In genomic region chrX:24231169-24231568, GRCh38 we compare ENCODE assay signal across 11 cellular contexts.
DNase-seq lines count a peak whose midpoint lies in the region; ATAC-seq and TF ChIP-seq lines count a peak whose summit lies in the region.
"Had no signal": no experiment of that assay in that cellular context is flagged by ENCODE, and none has a peak within 500 bp of the region (broad histone marks: within the 10 kb centered on the region; RNA-seq: fewer than 3 reads in every experiment).

No MANE protein-coding gene starts in this region.

- peaks cover 4 to 13% (median 11%) of the 10 kb centered on the region in 5 experiments for H3K9me3 Mint-ChIP-seq in brain

- H3K27me3 ChIP-seq in sigmoid colon (no peaks in the 10 kb centered on the region), tibial artery (no peaks in the 10 kb centered on the region)
- H3K27me3 ChIP-seq: tibial nerve had no signal

- no peak for TF ChIP-seq POLR2A in sigmoid colon (IDR thresholded peaks at IDR 0.05)

- no peaks in the 10 kb centered on the region for H3K36me3 ChIP-seq in mucosa of descending colon (ENCODE audit: low read depth)
- H3K36me3 ChIP-seq in sigmoid colon, result no peaks in the 10 kb centered on the region
- no peaks in the 10 kb centered on the region for H3K36me3 ChIP-seq in tibial artery
- H3K36me3 ChIP-seq: tibial nerve had no signal

- no peaks in the 10 kb centered on the region for H3K4me1 ChIP-seq in mucosa of descending colon (ENCODE audit: low read depth)
- H3K4me1 ChIP-seq in sigmoid colon, result peaks cover 0 to 4% (median 0%) of the 10 kb centered on the region in 4 donors
- no peaks in the 10 kb centered on the region for H3K4me1 ChIP-seq in tibial artery
- H3K4me1 ChIP-seq: tibial nerve had no signal

- no peaks in the 10 kb centered on the region for H3K27me3 Mint-ChIP-seq in brain

- H3K4me3 Mint-ChIP-seq in brain, result no peak overlapping the region

- WGBS in sigmoid colon, 2 donors, result 24 to 33% methylated on average over 3 of the region's 3 CpGs

- no peaks in the 10 kb centered on the region for H3K36me3 Mint-ChIP-seq in brain

- TF ChIP-seq EP300 in sigmoid colon (IDR thresholded peaks at IDR 0.05), result no peak

- H3K9me3 ChIP-seq in mucosa of descending colon, result no peaks in the 10 kb centered on the region
- H3K9me3 ChIP-seq in sigmoid colon, result no peaks in the 10 kb centered on the region
- H3K9me3 ChIP-seq in tibial artery, result no peaks in the 10 kb centered on the region
- H3K9me3 ChIP-seq: tibial nerve had no signal

- peak overlapping the region in 4 of 5 experiments; percentile 15 to 88 (median 77) for H3K27ac Mint-ChIP-seq in brain

- ATAC-seq in HG02885 (IDR thresholded peaks at IDR 0.05; ENCODE audit: poor library complexity, unreplicated experiment) (peak; percentile 47), mucosa of descending colon (peak; percentile 28), HG03457 (IDR thresholded peaks at IDR 0.05; ENCODE audit: unreplicated experiment) (no peak)

- TF ChIP-seq CTCF in brain (conservative IDR thresholded peaks at IDR 0.05), result no peak
- no peak for TF ChIP-seq CTCF in mucosa of descending colon (IDR thresholded peaks at IDR 0.05)
- no peak for TF ChIP-seq CTCF in sigmoid colon (IDR thresholded peaks at IDR 0.05)
- TF ChIP-seq CTCF in tibial artery (IDR thresholded peaks at IDR 0.05), result no peak

- no peak overlapping the region for H3K4me3 ChIP-seq in mucosa of descending colon
- H3K4me3 ChIP-seq in sigmoid colon, result no peak overlapping the region
- H3K4me3 ChIP-seq in tibial artery, result no peak overlapping the region
- H3K4me3 ChIP-seq: tibial nerve had no signal

- peak; percentile 22 for DNase-seq in DMS53 treated with DMSO at 0.1 percent for 48 hours (lab: John Stamatoyannopoulos, UW; ENCODE audit: unreplicated experiment)
- peak in 1 of 3 donors; percentile 23 for DNase-seq in mucosa of descending colon
- no peak for DNase-seq in sigmoid colon
- DNase-seq in NCI-H1048 (lab: John Stamatoyannopoulos, UW), result no peak
- no peak for DNase-seq in tibial artery
- DNase-seq: NK-92 treated with Interleukin-12 subunit alpha and Interleukin-12 subunit beta, amount 100 ng/mL, for 24 hours; right cardiac atrium had no signal

- peak overlapping the region in 2 of 4 donors; percentile 23 to 41 for H3K27ac ChIP-seq in sigmoid colon
- no peak overlapping the region for H3K27ac ChIP-seq in tibial artery

- H3K4me1 Mint-ChIP-seq in brain, result peaks cover 21% of the 10 kb centered on the region

- intact Hi-C loops in mucosa of descending colon (cut with DNase I, micrococcal nuclease), result no loop called here
- intact Hi-C loops in sigmoid colon (cut with DNase I), result no loop called here
- intact Hi-C loops in tibial artery (cut with DNase I; ENCODE audit: low total_unique reads), result no loop called here
